1 cellular context compared by ENCODE assay signal in genomic region chr15:82566690-82567089, GRCh38.
TF ChIP-seq lines count a peak whose summit lies in the region.

No MANE protein-coding gene starts in this region.

TF ChIP-seq in K562, 482 proteins besides CTCF, POLR2A, EP300 and RAD21 (continued from another document):
- TF ChIP-seq PBX2 (CRISPR knock-in tag; IDR thresholded peaks at IDR 0.05; ENCODE audit: low read depth) (no peak), PBX2 (tag; conservative IDR thresholded peaks at IDR 0.05; ENCODE audit: low read depth) (peak; percentile 68), ZBTB17 (CRISPR knock-in tag; IDR thresholded peaks at IDR 0.05) (no peak), MEIS2 (IDR thresholded peaks at IDR 0.05; ENCODE audit: partially characterized antibody) (peak; percentile 66), DPF2 (IDR thresholded peaks at IDR 0.05) (peak; percentile 41; the same call in 1 of the 2 replicates), E2F3 (CRISPR knock-in tag; IDR thresholded peaks at IDR 0.05) (no peak), JUND (IDR thresholded peaks at IDR 0.05; ENCODE audit: borderline replicate concordance, low read depth, low read length) (peak; percentile 70; the same call in 1 of the 2 replicates), JUND (tag; IDR thresholded peaks at IDR 0.05; ENCODE audit: borderline replicate concordance, low read depth, low read length) (peak; percentile 71; the same call in 2 of the 3 replicates), TAL1 (IDR thresholded peaks at IDR 0.05) (peak; percentile 31)
